25 cellular contexts compared by ENCODE assay signal in genomic region chr11:21205205-21205604, GRCh38.
"Had no signal": no experiment of that assay in that cellular context is flagged by ENCODE, and none has a peak within 500 bp of the region (broad histone marks: within the 10 kb centered on the region; RNA-seq: fewer than 3 reads in every experiment).

No MANE protein-coding gene starts in this region.

- H3K4me3 ChIP-seq: MG63, SJCRH30 had no signal

- H3K4me1 ChIP-seq: SJCRH30 had no signal

- H3K27me3 ChIP-seq: MG63, SJCRH30 had no signal

- ATAC-seq: HepG2, Panc1, PC-3, Right ventricle myocardium inferior, SK-N-SH treated with all-trans-retinoic acid at 6 μM for 48 hours had no signal

- H3K27ac ChIP-seq: SJCRH30 had no signal

- H3K9me3 ChIP-seq: MG63 had no signal

- H3K36me3 ChIP-seq: MG63, SJCRH30 had no signal

- FAIRE-seq: HepG2 had no signal

- DNase-seq: IMR-90; Karpas-422; KG1; MG63; NCI-H1092; NCI-H1105 treated with DMSO at 0.1 percent for 48 hours; NCI-H1436; NCI-H187; NCI-H2029; NCI-H2081 treated with DMSO at 0.1 percent for 48 hours; NCI-H2171; NCI-H226; NCI-H446; NCI-H510A; NCI-H524 treated with DMSO at 0.1 percent for 48 hours; NCI-H69; NCI-H774; NK-92 treated with Interleukin-12 subunit alpha and Interleukin-12 subunit beta, amount 100 ng/mL, for 24 hours; PC-3; SHP77 treated with DMSO at 0.1 percent for 48 hours; SJCRH30 had no signal
